8 cellular contexts compared by ENCODE assay signal in genomic region chr10:89251417-89252224, GRCh38. TPM values are rescaled to one million over a fixed set of nuclear protein-coding genes. Genes with fewer than 3 reads are reported as not detected.
DNase-seq lines count a peak whose midpoint lies in the region; ATAC-seq and TF ChIP-seq lines count a peak whose summit lies in the region.

Gene LIPA (minus strand): TSS chr10:89251775. CDS start chr10:89247648, 4,127 bp downstream.

- CTCF ChIA-PET in PC-3 (lab: Charles Lee): interaction anchor here (0.6 to 1.3 kb wide), 2 partner anchors 118 to 137 kb away, joined by 3 to 5 read pairs; no protein-coding TSS in a partner anchor

- H3K4me1 ChIP-seq in PC-3 (ENCODE audit: insufficient read depth, low read length): peaks cover 5% of the 10 kb centered on the region; the same call in 1 of the 2 replicates

- no peaks in the 10 kb centered on the region for H3K9me2 ChIP-seq in PC-3 (replicated peaks; ENCODE audit: low read length)

- peak; percentile 96 for ATAC-seq in GM21576 (IDR thresholded peaks at IDR 0.05; ENCODE audit: unreplicated experiment)
- ATAC-seq in PC-3: peak; percentile 95

- no peaks in the 10 kb centered on the region for H4K20me1 ChIP-seq in PC-3 (ENCODE audit: low read length)

- TF ChIP-seq RAD21 in Ishikawa (IDR thresholded peaks at IDR 0.05; ENCODE audit: low read depth): 0 out of 2 replicates have a peak, but pooled peaks have one; percentile 5

- H3K79me2 ChIP-seq in PC-3 (ENCODE audit: low read length): peaks cover 30% of the 10 kb centered on the region

- H2AFZ ChIP-seq in PC-3 (ENCODE audit: low read length): peak within 1 kb of the TSS; percentile 96

- no peaks in the 10 kb centered on the region for H3K36me3 ChIP-seq in PC-3 (ENCODE audit: low read depth, low read length)

- no peaks in the 10 kb centered on the region for H3K9me3 ChIP-seq in PC-3 (ENCODE audit: low read length)

- H3K4me3 ChIP-seq in PC-3 (ENCODE audit: low read length): peak within 1 kb of the TSS; percentile 88

- peak within 1 kb of the TSS; percentile 75 for H3K9ac ChIP-seq in PC-3 (ENCODE audit: low read length)

- no peak for TF ChIP-seq CTCF in PC-3 (conservative IDR thresholded peaks at IDR 0.05; ENCODE audit: low read depth, low read length)

- TF ChIP-seq EP300 in Ishikawa (IDR thresholded peaks at IDR 0.05; ENCODE audit: borderline replicate concordance): peak; percentile 39; the same call in 1 of the 2 replicates

- H3K27me3 ChIP-seq in PC-3 (ENCODE audit: low read length): no peaks in the 10 kb centered on the region

- BruUV-seq in PC-3 (replicated peaks; lab: Mats Ljungman, UMichigan): no TSS peak

- intact Hi-C loops in PC-3 (cut with micrococcal nuclease): loop anchor here (10.0 kb wide), 1 partner anchor 313 kb away; no protein-coding TSS in a partner anchor

- H3F3A ChIP-seq in PC-3 (ENCODE audit: low read length, unreplicated experiment): no peaks in the 10 kb centered on the region

- peak within 1 kb of the TSS; percentile 95 for H3K4me2 ChIP-seq in PC-3 (ENCODE audit: low read length)

- DNase-seq in DMS114 treated with DMSO at 0.1 percent for 48 hours (lab: John Stamatoyannopoulos, UW; ENCODE audit: unreplicated experiment) (peak; percentile 97), PC-3 (peak; percentile 95), activated T-cell treated with anti-CD3 and anti-CD28 coated beads for 48 hours (ENCODE audit: low read depth) (peak; percentile 88), epithelial cell of prostate (ENCODE audit: low read depth, low spot score) (peak; percentile 90), mucosa of gallbladder (ENCODE audit: low spot score) (peak; percentile 96)
- DNase-seq in stimulated activated CD8-positive, alpha-beta memory T cell treated with anti-CD3 and anti-CD28 coated beads, Interleukin-4, amount 100 ng/mL, for 4 hours (ENCODE audit: low read depth in 2 of 2, low spot score in 1 of 2): peak; percentile 86 to 96

- H3K27ac ChIP-seq in PC-3 (ENCODE audit: low read length) (no peak within 1 kb of the TSS; the same call in 1 of the 2 replicates), epithelial cell of prostate (peak within 1 kb of the TSS; percentile 13)

- POLR2A ChIA-PET in PC-3 (lab: Charles Lee; ENCODE audit: unreplicated experiment): interaction anchor here (0.5 to 0.6 kb wide), 2 partner anchors 53 to 141 kb away, joined by 3 to 11 read pairs; partner anchors contain the start of gene IFIT1

TF ChIP-seq in Ishikawa, 13 proteins besides CTCF, POLR2A, EP300 and RAD21:
- TF ChIP-seq, protein P1, sequence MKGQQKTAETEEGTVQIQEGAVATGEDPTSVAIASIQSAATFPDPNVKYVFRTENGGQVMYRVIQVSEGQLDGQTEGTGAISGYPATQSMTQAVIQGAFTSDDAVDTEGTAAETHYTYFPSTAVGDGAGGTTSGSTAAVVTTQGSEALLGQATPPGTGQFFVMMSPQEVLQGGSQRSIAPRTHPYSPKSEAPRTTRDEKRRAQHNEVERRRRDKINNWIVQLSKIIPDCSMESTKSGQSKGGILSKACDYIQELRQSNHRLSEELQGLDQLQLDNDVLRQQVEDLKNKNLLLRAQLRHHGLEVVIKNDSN (IDR thresholded peaks at IDR 0.05): 0 out of 2 replicates have a peak, but pooled peaks have one; percentile 6
- TF ChIP-seq YY1 (IDR thresholded peaks at IDR 0.05; ENCODE audit: low read depth) (0 out of 2 replicates have a peak, but pooled peaks have one; percentile 36), TAF1 (IDR thresholded peaks at IDR 0.05; ENCODE audit: low read depth) (peak; percentile 96), EGR1 (IDR thresholded peaks at IDR 0.05) (peak; percentile 71), CEBPB (IDR thresholded peaks at IDR 0.05) (no peak), TEAD4 (IDR thresholded peaks at IDR 0.05) (0 out of 2 replicates have a peak, but pooled peaks have one; percentile 5), FOXM1 (IDR thresholded peaks at IDR 0.05; ENCODE audit: borderline replicate concordance, low read depth) (no peak), ZBTB7A (IDR thresholded peaks at IDR 0.05; ENCODE audit: low read depth) (peak; percentile 99), CREB1 (IDR thresholded peaks at IDR 0.05; ENCODE audit: low read depth) (no peak), TCF12 (IDR thresholded peaks at IDR 0.05; ENCODE audit: low read depth) (peak; percentile 64; the same call in 1 of the 2 replicates), NFIC (IDR thresholded peaks at IDR 0.05) (peak; percentile 36)
- TF ChIP-seq, protein P2, sequence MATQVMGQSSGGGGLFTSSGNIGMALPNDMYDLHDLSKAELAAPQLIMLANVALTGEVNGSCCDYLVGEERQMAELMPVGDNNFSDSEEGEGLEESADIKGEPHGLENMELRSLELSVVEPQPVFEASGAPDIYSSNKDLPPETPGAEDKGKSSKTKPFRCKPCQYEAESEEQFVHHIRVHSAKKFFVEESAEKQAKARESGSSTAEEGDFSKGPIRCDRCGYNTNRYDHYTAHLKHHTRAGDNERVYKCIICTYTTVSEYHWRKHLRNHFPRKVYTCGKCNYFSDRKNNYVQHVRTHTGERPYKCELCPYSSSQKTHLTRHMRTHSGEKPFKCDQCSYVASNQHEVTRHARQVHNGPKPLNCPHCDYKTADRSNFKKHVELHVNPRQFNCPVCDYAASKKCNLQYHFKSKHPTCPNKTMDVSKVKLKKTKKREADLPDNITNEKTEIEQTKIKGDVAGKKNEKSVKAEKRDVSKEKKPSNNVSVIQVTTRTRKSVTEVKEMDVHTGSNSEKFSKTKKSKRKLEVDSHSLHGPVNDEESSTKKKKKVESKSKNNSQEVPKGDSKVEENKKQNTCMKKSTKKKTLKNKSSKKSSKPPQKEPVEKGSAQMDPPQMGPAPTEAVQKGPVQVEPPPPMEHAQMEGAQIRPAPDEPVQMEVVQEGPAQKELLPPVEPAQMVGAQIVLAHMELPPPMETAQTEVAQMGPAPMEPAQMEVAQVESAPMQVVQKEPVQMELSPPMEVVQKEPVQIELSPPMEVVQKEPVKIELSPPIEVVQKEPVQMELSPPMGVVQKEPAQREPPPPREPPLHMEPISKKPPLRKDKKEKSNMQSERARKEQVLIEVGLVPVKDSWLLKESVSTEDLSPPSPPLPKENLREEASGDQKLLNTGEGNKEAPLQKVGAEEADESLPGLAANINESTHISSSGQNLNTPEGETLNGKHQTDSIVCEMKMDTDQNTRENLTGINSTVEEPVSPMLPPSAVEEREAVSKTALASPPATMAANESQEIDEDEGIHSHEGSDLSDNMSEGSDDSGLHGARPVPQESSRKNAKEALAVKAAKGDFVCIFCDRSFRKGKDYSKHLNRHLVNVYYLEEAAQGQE (IDR thresholded peaks at IDR 0.05; ENCODE audit: low read depth): peak; percentile 70
- TF ChIP-seq, protein P3, sequence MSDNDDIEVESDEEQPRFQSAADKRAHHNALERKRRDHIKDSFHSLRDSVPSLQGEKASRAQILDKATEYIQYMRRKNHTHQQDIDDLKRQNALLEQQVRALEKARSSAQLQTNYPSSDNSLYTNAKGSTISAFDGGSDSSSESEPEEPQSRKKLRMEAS (IDR thresholded peaks at IDR 0.05): peak; percentile 93

RNA-seq across cellular contexts. Expression of gene LIPA, which starts in this region (rescaled TPM):
- total RNA-seq in PC-3 (2014; rRNA removed): 54.4 and 55.7 TPM in 2 replicates
- total RNA-seq in mucosa of gallbladder: 62.0 TPM
